ENCODE assay signal across 26 cellular contexts in genomic region chr7:16559497-16560223, GRCh38. TPM values are rescaled to one million over a fixed set of nuclear protein-coding genes. Genes with fewer than 3 reads are reported as not detected.
"Had no signal": no experiment of that assay in that cellular context is flagged by ENCODE, and none has a peak within 500 bp of the region (broad histone marks: within the 10 kb centered on the region; RNA-seq: fewer than 3 reads in every experiment).

No MANE protein-coding gene starts in this region.

- H3K4me2 ChIP-seq: smooth muscle cell had no signal

- H3K4me3 ChIP-seq: body of pancreas, dorsolateral prefrontal cortex, gastrocnemius medialis, ovary, psoas muscle, right lobe of liver, smooth muscle cell, thoracic aorta, upper lobe of left lung had no signal

- H3K4me1 ChIP-seq: body of pancreas, gastrocnemius medialis, psoas muscle, right lobe of liver had no signal

- DNase-seq: activated CD4-positive, alpha-beta memory T cell treated with anti-CD3 and anti-CD28 coated beads, Interleukin-2, amount 10 ng/mL, durations not matched to agents 7 days and 5 days; activated CD4-positive, alpha-beta T cell treated with anti-CD3 and anti-CD28 coated beads for 48 hours; activated CD4-positive, CD25-positive, alpha-beta regulatory T cell; activated CD8-positive, alpha-beta memory T cell treated with anti-CD3 and anti-CD28 coated beads, Interleukin-2, amount 10 ng/mL, durations not matched to agents 7 days and 5 days; activated naive CD4-positive, alpha-beta T cell; activated naive CD8-positive, alpha-beta T cell treated with anti-CD3 and anti-CD28 coated beads for 36 hours; body of pancreas; caudate nucleus; dorsolateral prefrontal cortex; endodermal cell; erythroblast; gastrocnemius medialis; head of caudate nucleus; kidney; naive thymus-derived CD4-positive, alpha-beta T cell; ovary; psoas muscle; right lobe of liver; stimulated activated CD4-positive, alpha-beta T cell treated with anti-CD3 and anti-CD28 coated beads, Interleukin-4, amount 100 ng/mL, for 24 hours; stimulated activated naive B cell treated with anti-CD40 and anti-IgM and Interleukin-4, amounts not matched to agents 10 μg/mL and 1 μg/mL and 100 μg/mL, for 72 hours; T-helper 9 cell; upper lobe of left lung had no signal

- H3K27ac ChIP-seq: body of pancreas, dorsolateral prefrontal cortex, gastrocnemius medialis, ovary, psoas muscle, right lobe of liver, thoracic aorta, upper lobe of left lung had no signal

- H3K36me3 ChIP-seq: gastrocnemius medialis, ovary, right lobe of liver, thoracic aorta, upper lobe of left lung had no signal

- H3K27me3 ChIP-seq: body of pancreas, dorsolateral prefrontal cortex, gastrocnemius medialis, ovary, right lobe of liver, upper lobe of left lung had no signal

- ATAC-seq: activated CD8-positive, alpha-beta memory T cell treated with anti-CD3 and anti-CD28 coated beads, Interleukin-2, amount 10 ng/mL, durations not matched to agents 7 days and 5 days; body of pancreas; gastrocnemius medialis; left lobe of liver; naive thymus-derived CD4-positive, alpha-beta T cell; psoas muscle; right lobe of liver; stimulated activated naive B cell treated with anti-CD40 and anti-IgM and Interleukin-4, amounts not matched to agents 10 μg/mL and 1 μg/mL and 100 μg/mL, for 72 hours had no signal

- H3K9me3 ChIP-seq: body of pancreas, gastrocnemius medialis, ovary, psoas muscle, right lobe of liver, thoracic aorta, upper lobe of left lung had no signal

RNA-seq across cellular contexts. Expression of gene LRRC72, which starts 33.0 kb away (rescaled TPM):
- total RNA-seq: activated CD4-positive, alpha-beta memory T cell treated with anti-CD3 and anti-CD28 coated beads, Interleukin-2, amount 10 ng/mL, durations not matched to agents 7 days and 5 days; activated CD8-positive, alpha-beta memory T cell treated with anti-CD3 and anti-CD28 coated beads, Interleukin-2, amount 10 ng/mL, durations not matched to agents 7 days and 5 days; activated naive CD8-positive, alpha-beta T cell treated with anti-CD3 and anti-CD28 coated beads for 36 hours; body of pancreas; dorsolateral prefrontal cortex; endodermal cell; gastrocnemius medialis; kidney; left lobe of liver; mucosa of gallbladder; naive thymus-derived CD4-positive, alpha-beta T cell; ovary; psoas muscle; right lobe of liver; smooth muscle cell; thoracic aorta; upper lobe of left lung had no signal
- polyA plus RNA-seq: naive thymus-derived CD4-positive, alpha-beta T cell; ovary; psoas muscle; smooth muscle cell had no signal
